In the genomic region with DNA sequence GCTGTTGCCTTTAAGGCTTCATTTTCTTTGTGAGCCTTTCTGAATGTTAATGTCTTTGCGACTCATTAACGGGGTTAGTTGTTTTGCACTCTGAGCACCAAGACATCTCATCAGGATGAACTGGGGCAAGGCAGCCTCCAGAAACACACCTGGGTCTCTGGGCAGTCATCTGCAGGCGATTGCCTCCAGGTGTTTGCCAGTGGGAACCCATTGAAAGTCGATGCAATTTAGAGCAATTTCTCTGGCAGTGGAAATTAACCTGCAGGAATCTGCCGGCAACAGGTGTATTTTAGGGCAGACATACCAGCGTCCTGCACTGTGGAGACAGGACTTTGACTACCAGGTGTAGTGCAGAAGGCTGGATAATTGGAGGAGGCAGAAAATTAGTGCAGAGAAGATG, we compare ENCODE assay signal across 17 cellular contexts.
"Had no signal": no experiment of that assay in that cellular context is flagged by ENCODE, and none has a peak within 500 bp of the region (broad histone marks: within the 10 kb centered on the region; RNA-seq: fewer than 3 reads in every experiment).

No MANE protein-coding gene starts in this region.

- DNase-seq: activated CD4-positive, alpha-beta T cell treated with anti-CD3 and anti-CD28 coated beads, Interleukin-2, amount 50 U/mL, for 4 hours; activated effector memory CD4-positive, alpha-beta T cell treated with anti-CD3 and anti-CD28 coated beads, Interleukin-2, amount 50 U/mL, for 16 hours; activated naive CD4-positive, alpha-beta T cell treated with anti-CD3 and anti-CD28 coated beads, Interleukin-2, amount 50 U/mL, for 16 hours; activated T-cell treated with anti-CD3 and anti-CD28 coated beads, Interleukin-2, amount 50 U/mL, for 72 hours; aorta; brain microvascular endothelial cell; central memory CD4-positive, alpha-beta T cell; dorsolateral prefrontal cortex; foreskin fibroblast; kidney; left lung; midbrain; sigmoid colon; stimulated activated CD4-positive, alpha-beta T cell treated with anti-CD3 and anti-CD28 coated beads, Interleukin-4, amount 100 ng/mL, for 4 hours; testis had no signal

- H3K27ac ChIP-seq: brain microvascular endothelial cell, dorsolateral prefrontal cortex, epithelial cell of prostate, left lung, parathyroid adenoma, sigmoid colon, testis had no signal

- H3K36me3 ChIP-seq: brain microvascular endothelial cell, left lung, sigmoid colon had no signal

- H3K27me3 ChIP-seq: brain microvascular endothelial cell, left lung, sigmoid colon, testis had no signal

- H3K4me1 ChIP-seq: left lung, parathyroid adenoma, sigmoid colon, testis had no signal

- H3K4me3 ChIP-seq: dorsolateral prefrontal cortex, left lung, sigmoid colon, testis had no signal

- H3K9me3 ChIP-seq: sigmoid colon, testis had no signal
